Comparison of ENCODE assay signal across 9 cellular contexts in the genomic region with DNA sequence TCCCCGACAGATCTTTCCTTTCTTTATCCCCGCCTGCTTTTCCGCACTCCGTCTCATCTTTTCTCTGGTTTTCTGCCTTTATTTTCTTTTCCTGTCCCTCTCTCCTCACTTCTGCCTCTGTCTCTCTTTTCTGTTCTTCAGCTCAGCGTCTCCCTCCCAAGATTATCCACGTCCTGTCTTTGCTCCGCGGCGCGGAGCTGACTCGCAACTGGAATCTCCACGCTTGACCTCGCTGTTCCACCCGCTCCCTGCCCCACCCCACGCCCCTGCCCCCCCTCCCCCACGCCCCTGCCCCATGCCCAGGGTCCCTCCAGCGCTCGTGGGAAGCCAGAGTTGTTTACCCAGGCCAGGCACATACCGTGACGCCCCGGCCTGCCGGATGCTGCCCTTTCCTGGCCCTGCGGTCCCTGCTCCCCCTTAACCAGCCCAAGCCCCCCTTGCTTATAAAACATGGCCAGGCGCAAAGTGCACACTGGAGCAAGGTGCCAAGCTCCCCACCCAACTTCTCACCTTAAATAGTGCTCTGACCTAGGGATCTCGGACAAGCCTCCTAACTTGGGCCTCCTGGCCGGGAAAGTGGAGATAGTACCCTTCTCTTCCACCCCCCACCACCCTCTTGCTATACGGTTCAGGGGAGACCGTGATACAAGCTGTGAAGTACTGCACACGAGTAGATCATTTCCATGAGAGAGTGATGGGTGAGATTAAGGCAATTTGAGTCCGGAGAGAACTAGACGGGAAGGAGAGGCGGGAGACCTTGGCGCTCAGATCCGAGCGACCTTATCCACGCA. TPM values are rescaled to one million over a fixed set of nuclear protein-coding genes. Genes with fewer than 3 reads are reported as not detected.
DNase-seq lines count a peak whose midpoint lies in the region; ATAC-seq and TF ChIP-seq lines count a peak whose summit lies in the region.
"Had no signal": no experiment of that assay in that cellular context is flagged by ENCODE, and none has a peak within 500 bp of the region (broad histone marks: within the 10 kb centered on the region; RNA-seq: fewer than 3 reads in every experiment).

No MANE protein-coding gene starts in this region.

- H3K27me3 Mint-ChIP-seq in activated naive CD4-positive, alpha-beta T cell treated with anti-CD3 and anti-CD28 coated beads, Interleukin-2, amount 10 ng/mL, durations not matched to agents 7 days and 5 days = peaks cover 100% of the 10 kb centered on the region
- peaks cover 75% of the 10 kb centered on the region for H3K27me3 Mint-ChIP-seq in activated T-helper 17 cell treated with anti-CD3 and anti-CD28 coated beads, Interleukin-2, amount 50 U/mL, for 72 hours

- H3K9me3 Mint-ChIP-seq in activated naive CD4-positive, alpha-beta T cell treated with anti-CD3 and anti-CD28 coated beads, Interleukin-2, amount 10 ng/mL, durations not matched to agents 7 days and 5 days = no peaks in the 10 kb centered on the region
- H3K9me3 Mint-ChIP-seq in activated T-helper 17 cell treated with anti-CD3 and anti-CD28 coated beads, Interleukin-2, amount 50 U/mL, for 72 hours = no peaks in the 10 kb centered on the region

- peaks cover 58% of the 10 kb centered on the region for H3K4me1 ChIP-seq in stomach smooth muscle (ENCODE audit: control insufficient read depth, insufficient read depth, low read length)
- peaks cover 6 to 71% (median 51%) of the 10 kb centered on the region in 12 donors for H3K4me1 ChIP-seq in heart left ventricle

- no peak overlapping the region for H3K9ac ChIP-seq in stomach smooth muscle (ENCODE audit: low read length in 2 of 2)

- TF ChIP-seq POLR2A in heart left ventricle (IDR thresholded peaks at IDR 0.05) = no peak

- peak overlapping the region; percentile 33 for H3K4me3 Mint-ChIP-seq in activated naive CD4-positive, alpha-beta T cell treated with anti-CD3 and anti-CD28 coated beads, Interleukin-2, amount 10 ng/mL, durations not matched to agents 7 days and 5 days
- peak overlapping the region; percentile 55 for H3K4me3 Mint-ChIP-seq in activated T-helper 17 cell treated with anti-CD3 and anti-CD28 coated beads, Interleukin-2, amount 50 U/mL, for 72 hours

- H3K36me3 Mint-ChIP-seq in activated naive CD4-positive, alpha-beta T cell treated with anti-CD3 and anti-CD28 coated beads, Interleukin-2, amount 10 ng/mL, durations not matched to agents 7 days and 5 days = no peaks in the 10 kb centered on the region
- peaks cover 17% of the 10 kb centered on the region for H3K36me3 Mint-ChIP-seq in activated T-helper 17 cell treated with anti-CD3 and anti-CD28 coated beads, Interleukin-2, amount 50 U/mL, for 72 hours (ENCODE audit: low read depth)

- TF ChIP-seq CTCF in kidney epithelial cell (IDR thresholded peaks at IDR 0.05; ENCODE audit: insufficient read depth, low read length, poor library complexity, severe bottlenecking) = no peak
- TF ChIP-seq CTCF in heart left ventricle (IDR thresholded peaks at IDR 0.05) = no peak

- H3K36me3 ChIP-seq in kidney epithelial cell (ENCODE audit: control insufficient read depth, insufficient read depth, low read length) (no peaks in the 10 kb centered on the region), stomach smooth muscle (ENCODE audit: control insufficient read depth in 2 of 2, insufficient read depth in 2 of 2, low read length in 2 of 2) (no peaks in the 10 kb centered on the region), heart left ventricle (no peaks in the 10 kb centered on the region)

- no peaks in the 10 kb centered on the region for H3K9me3 ChIP-seq in stomach smooth muscle (ENCODE audit: control insufficient read depth in 2 of 2, low read length in 2 of 2)
- H3K9me3 ChIP-seq in heart left ventricle = no peaks in the 10 kb centered on the region

- no peak for DNase-seq in activated naive CD4-positive, alpha-beta T cell treated with anti-CD3 and anti-CD28 coated beads, Interleukin-2, amount 10 ng/mL, durations not matched to agents 7 days and 5 days
- no peak for DNase-seq in activated naive CD4-positive, alpha-beta T cell treated with anti-CD3 and anti-CD28 coated beads, Interleukin-2, amount 50 U/mL, for 16 hours
- DNase-seq in kidney epithelial cell (ENCODE audit: low read depth) (no peak), NCI-H1436 (lab: John Stamatoyannopoulos, UW) (no peak), heart left ventricle (no peak), cerebellar nuclear complex (lab: John Stamatoyannopoulos, UW) (no peak)
- DNase-seq: NCI-H2029 treated with DMSO at 0.1 percent for 48 hours had no signal

- H3K27ac ChIP-seq in stomach smooth muscle (ENCODE audit: low read length) (no peak overlapping the region), heart left ventricle (no peak overlapping the region)

- peak overlapping the region; percentile 75 for H3K27ac Mint-ChIP-seq in activated naive CD4-positive, alpha-beta T cell treated with anti-CD3 and anti-CD28 coated beads, Interleukin-2, amount 10 ng/mL, durations not matched to agents 7 days and 5 days
- H3K27ac Mint-ChIP-seq in activated T-helper 17 cell treated with anti-CD3 and anti-CD28 coated beads, Interleukin-2, amount 50 U/mL, for 72 hours = no peak overlapping the region

- CTCF ChIA-PET in activated naive CD4-positive, alpha-beta T cell treated with anti-CD3 and anti-CD28 coated beads, Interleukin-2, amount 10 ng/mL, durations not matched to agents 7 days and 5 days (lab: Charles Lee) = interaction anchor here (1.5 to 1.7 kb wide), 2 partner anchors 115 to 306 kb away, joined by 4 read pairs; no protein-coding TSS in a partner anchor

- WGBS in heart left ventricle, 4 donors = 4 to 8% (median 6%) methylated on average over 32 to 36 of the region's 36 CpGs

- H3K4me3 ChIP-seq in kidney epithelial cell (ENCODE audit: low read depth, low read length) (peak overlapping the region; percentile 61), stomach smooth muscle (ENCODE audit: low read length in 2 of 2) (peak overlapping the region; percentile 44 to 58), heart left ventricle (peak overlapping the region in 6 of 12 donors; percentile 4 to 42 (median 21))

- no peak for ATAC-seq in activated T-helper 17 cell treated with anti-CD3 and anti-CD28 coated beads, Interleukin-2, amount 50 U/mL, for 72 hours (replicated peaks)
- ATAC-seq in heart left ventricle = no peak

- intact Hi-C loops in heart left ventricle (cut with DNase I) = no loop called here

- H3K4me1 Mint-ChIP-seq in activated naive CD4-positive, alpha-beta T cell treated with anti-CD3 and anti-CD28 coated beads, Interleukin-2, amount 10 ng/mL, durations not matched to agents 7 days and 5 days = peaks cover 62% of the 10 kb centered on the region
- peaks cover 24% of the 10 kb centered on the region for H3K4me1 Mint-ChIP-seq in activated T-helper 17 cell treated with anti-CD3 and anti-CD28 coated beads, Interleukin-2, amount 50 U/mL, for 72 hours

- no peaks in the 10 kb centered on the region for H3K27me3 ChIP-seq in kidney epithelial cell (ENCODE audit: control insufficient read depth, insufficient read depth, low read length)
- peaks cover 93 to 98% of the 10 kb centered on the region in 2 donors for H3K27me3 ChIP-seq in stomach smooth muscle (ENCODE audit: control insufficient read depth in 1 of 2, insufficient read depth in 2 of 2, low read length in 2 of 2)
- peaks cover 91 to 100% (median 99%) of the 10 kb centered on the region in 9 donors for H3K27me3 ChIP-seq in heart left ventricle

RNA-seq across cellular contexts. Expression of gene LHX1, which starts 4.7 kb away (rescaled TPM):
- under 1 TPM; 0.11 TPM for total RNA-seq in activated T-helper 17 cell treated with anti-CD3 and anti-CD28 coated beads, Interleukin-2, amount 50 U/mL, for 72 hours
- total RNA-seq in kidney epithelial cell (39.2 and 44.3 TPM in 2 replicates), heart left ventricle (not detected)
- polyA plus RNA-seq in heart left ventricle = not detected

RNA-seq across cellular contexts. Expression of gene AATF, which starts 16.2 kb away (rescaled TPM):
- total RNA-seq in activated T-helper 17 cell treated with anti-CD3 and anti-CD28 coated beads, Interleukin-2, amount 50 U/mL, for 72 hours = 10 to 100 TPM; 65.5 to 96.5 TPM
- 43.4 and 54.5 TPM in 2 replicates for total RNA-seq in kidney epithelial cell
- total RNA-seq in heart left ventricle = 10 to 100 TPM; 15.2 to 34.8 (median 28.9) TPM
- 10 to 100 TPM; 15.8 to 51.6 TPM for polyA plus RNA-seq in heart left ventricle

Comparison
In these comparisons a context has a peak if more than half of its experiments do, and no peak if none do; other contexts are left out.
1. RNA of gene LHX1, which starts 4.7 kb away (total RNA-seq): 39.2 to 44.3 TPM in kidney epithelial cell; 0.11 TPM in activated T-helper 17 cell treated with anti-CD3 and anti-CD28 coated beads, Interleukin-2, amount 50 U/mL, for 72 hours and not detected in heart left ventricle; every median in the first group is over 10 times any median in the second.